8 cellular contexts compared by ENCODE assay signal in genomic region chr11:65780770-65781151, GRCh38. TPM values are rescaled to one million over a fixed set of nuclear protein-coding genes. Genes with fewer than 3 reads are reported as not detected.
A peak's percentile ranks its signal among the peaks of the same experiment; 100 is the strongest.
DNase-seq lines count a peak whose midpoint lies in the region; ATAC-seq and TF ChIP-seq lines count a peak whose summit lies in the region.

TSS of gene AP5B1 (minus strand) at chr11:65780976. CDS start at chr11:65780591, 385 bp downstream.

- peak; percentile 49 for TF ChIP-seq POLR2A in GM18526 (IDR thresholded peaks at IDR 0.05; ENCODE audit: extremely low read depth, insufficient read length)

- peak within 1 kb of the TSS; percentile 36 for H3K27ac Mint-ChIP-seq in activated naive CD4-positive, alpha-beta T cell treated with anti-CD3 and anti-CD28 coated beads for 36 hours

- H3K27me3 Mint-ChIP-seq in activated naive CD4-positive, alpha-beta T cell treated with anti-CD3 and anti-CD28 coated beads for 36 hours (ENCODE audit: low read depth), result peaks cover 4% of the 10 kb centered on the region

- H3K36me3 Mint-ChIP-seq in activated naive CD4-positive, alpha-beta T cell treated with anti-CD3 and anti-CD28 coated beads for 36 hours (ENCODE audit: low read depth), result no peaks in the 10 kb centered on the region

- peak within 1 kb of the TSS; percentile 86 for H3K4me3 Mint-ChIP-seq in activated naive CD4-positive, alpha-beta T cell treated with anti-CD3 and anti-CD28 coated beads for 36 hours

- peak within 1 kb of the TSS; percentile 88 for H3K4me3 ChIP-seq in AG10803 (ENCODE audit: low read length)

- no peak for TF ChIP-seq CTCF in AG10803 (conservative IDR thresholded peaks at IDR 0.05; ENCODE audit: low read length)

- CTCF ChIA-PET in activated naive CD4-positive, alpha-beta T cell treated with anti-CD3 and anti-CD28 coated beads for 36 hours (lab: Charles Lee), result interaction anchor here (0.9 to 8.1 kb wide), 24 partner anchors 10 to 114 kb away, joined by 3 to 158 read pairs (median 13); partner anchors contain the start of genes KAT5, RNASEH2C and SNX32

- H3K27ac ChIP-seq in temporal lobe (ENCODE audit: low read depth, low read length), result peak within 1 kb of the TSS; percentile 17

- no peaks in the 10 kb centered on the region for H3K9me3 Mint-ChIP-seq in activated naive CD4-positive, alpha-beta T cell treated with anti-CD3 and anti-CD28 coated beads for 36 hours

- DNase-seq in AG10803 (ENCODE audit: low read depth), result peak; percentile 49
- DNase-seq in RPMI7951 (ENCODE audit: low read depth), result peak; percentile 86
- DNase-seq in activated naive CD4-positive, alpha-beta T cell treated with anti-CD3 and anti-CD28 coated beads for 36 hours, result peak; percentile 68
- peak; percentile 40 for DNase-seq in globus pallidus (ENCODE audit: low spot score)
- DNase-seq in nucleus accumbens (lab: John Stamatoyannopoulos, UW), result peak in 32 of 56 donors; percentile 11 to 72 (median 32)

- peaks cover 14% of the 10 kb centered on the region for H3K4me1 Mint-ChIP-seq in activated naive CD4-positive, alpha-beta T cell treated with anti-CD3 and anti-CD28 coated beads for 36 hours (ENCODE audit: low read depth)

- ATAC-seq in HG03139 (IDR thresholded peaks at IDR 0.05; ENCODE audit: unreplicated experiment), result peak; percentile 61

- intact Hi-C loops in activated naive CD4-positive, alpha-beta T cell treated with anti-CD3 and anti-CD28 coated beads for 36 hours (cut with micrococcal nuclease), result loop anchor here (1.0 to 2.0 kb wide), 4 partner anchors 38 to 209 kb away; partner anchors contain the start of gene FIBP

RNA-seq across cellular contexts. Expression of gene AP5B1, which starts in this region (rescaled TPM):
- total RNA-seq in RPMI7951 (2014; rRNA removed; shearing (Covaris generic)), result 4.2 and 6.7 TPM in 2 replicates
- total RNA-seq in activated naive CD4-positive, alpha-beta T cell treated with anti-CD3 and anti-CD28 coated beads for 36 hours, result 1 to 10 TPM; 6.2 to 6.3 TPM
- total RNA-seq in temporal lobe, result 5.4 TPM

Comparison
In these comparisons a context has a peak if more than half of its experiments do, and no peak if none do; other contexts are left out.
1. Peak in every context shown above with its lines: DNase-seq, ATAC-seq, H3K4me3 ChIP-seq and H3K27ac ChIP-seq.
2. DNase-seq: peak in every context shown above with its lines; median percentile 86 in RPMI7951; 68 in activated naive CD4-positive, alpha-beta T cell treated with anti-CD3 and anti-CD28 coated beads for 36 hours; 49 in AG10803; 40 in globus pallidus; 32 in nucleus accumbens.